In the genomic region with DNA sequence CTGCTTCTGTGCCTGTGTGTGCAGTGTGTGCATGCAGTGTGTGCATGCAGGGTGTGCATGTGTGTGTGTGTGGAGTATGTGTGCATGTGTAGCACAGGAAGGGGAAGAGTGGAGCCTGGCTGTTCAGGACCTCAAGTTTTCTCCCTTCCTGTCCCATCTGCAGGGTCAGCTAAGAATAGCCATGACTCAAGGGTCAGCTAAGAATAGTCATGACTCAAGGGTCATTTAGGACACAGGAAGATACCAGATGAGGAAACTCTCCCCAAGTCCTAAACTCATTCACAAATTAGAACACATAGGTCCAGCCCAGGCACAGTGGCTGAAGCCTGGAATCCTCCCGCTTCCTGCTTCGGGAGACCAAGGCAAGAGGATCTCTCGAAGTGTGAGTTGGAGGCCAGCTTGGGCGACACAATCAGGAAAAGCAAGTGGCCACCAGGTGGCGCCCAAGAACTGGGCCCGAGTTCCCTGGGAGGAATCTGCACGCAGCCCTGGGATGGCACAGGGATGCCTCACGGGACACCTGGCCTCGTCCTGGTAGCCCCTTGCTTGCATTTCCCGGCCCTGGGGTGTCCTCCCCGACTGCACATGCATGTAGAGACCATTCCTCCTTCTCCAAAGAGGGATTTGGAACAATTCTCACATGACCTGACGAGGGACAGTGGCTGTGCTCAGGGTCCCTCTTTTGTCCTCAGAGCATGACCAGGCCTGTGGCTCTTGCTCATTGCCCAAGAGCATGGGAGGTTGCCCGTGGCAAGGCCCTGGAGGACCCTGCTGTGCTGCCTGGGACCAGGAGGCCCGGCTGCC, we compare ENCODE assay signal across 8 cellular contexts. TPM values are rescaled to one million over a fixed set of nuclear protein-coding genes. Genes with fewer than 3 reads are reported as not detected.
DNase-seq lines count a peak whose midpoint lies in the region; ATAC-seq and TF ChIP-seq lines count a peak whose summit lies in the region.

No MANE protein-coding gene starts in this region.

- DNase-seq in EL (peak; percentile 55), GM23248 (peak; percentile 69), NCI-H146 treated with DMSO at 0.1 percent for 48 hours (lab: John Stamatoyannopoulos, UW; ENCODE audit: unreplicated experiment) (peak; percentile 16), choroid plexus epithelial cell (ENCODE audit: low read depth) (peak; percentile 53), mesenchymal stem cell (peak; percentile 82)
- DNase-seq in activated CD4-positive, CD25-positive, alpha-beta regulatory T cell treated with anti-CD3 and anti-CD28 coated beads, Interleukin-2, amount 50 U/mL, for 16 hours (ENCODE audit: low read depth, low spot score) = peak; percentile 47
- peak; percentile 91 for DNase-seq in stimulated activated CD8-positive, alpha-beta memory T cell treated with anti-CD3 and anti-CD28 coated beads, Interleukin-4, amount 100 ng/mL, for 48 hours

- H3K9ac ChIP-seq in GM23248 = no peak overlapping the region
- no peak overlapping the region for H3K9ac ChIP-seq in mesenchymal stem cell (ENCODE audit: low read length)

- in situ Hi-C loops in GM23248 (cut with MboI) = loop anchor here (10.0 kb wide), 1 partner anchor 319 kb away; no protein-coding TSS in a partner anchor

- H2AK5ac ChIP-seq in mesenchymal stem cell (ENCODE audit: low read length, severe bottlenecking) = no peak overlapping the region

- H3F3A ChIP-seq in GM23248 (ENCODE audit: insufficient read depth) = no peaks in the 10 kb centered on the region

- H3K4me2 ChIP-seq in GM23248 (ENCODE audit: unreplicated experiment) (no peak overlapping the region), mesenchymal stem cell (ENCODE audit: low read length, poor library complexity, severe bottlenecking) (no peak overlapping the region)

- H3K4me3 ChIP-seq in GM23248 (no peak overlapping the region), choroid plexus epithelial cell (ENCODE audit: low read depth, low read length) (no peak overlapping the region), mesenchymal stem cell (ENCODE audit: insufficient read depth in 1 of 2, low read depth in 1 of 2, low read length in 2 of 2) (peak overlapping the region in 1 of 2 experiments; percentile 5)

- WGBS in GM23248 (ENCODE audit: low coverage in 1 of 2, low lambda C conversion rate in 2 of 2, missing lambda C conversion rate in 2 of 2), 2 experiments = 33 to 40% methylated on average over 11 to 14 of the region's 14 CpGs
- 49% methylated on average over 14 of the region's 14 CpGs for WGBS in mesenchymal stem cell

- TF ChIP-seq CTCF in choroid plexus epithelial cell (conservative IDR thresholded peaks at IDR 0.05; ENCODE audit: low read depth, low read length) = peak; percentile 79

- no peak overlapping the region for H3K23ac ChIP-seq in mesenchymal stem cell (ENCODE audit: low read length in 2 of 2)

- no peaks in the 10 kb centered on the region for H3K36me3 ChIP-seq in GM23248 (ENCODE audit: low read depth)
- H3K36me3 ChIP-seq in mesenchymal stem cell (ENCODE audit: control insufficient read depth in 1 of 2, insufficient read depth in 2 of 2, low read depth in 1 of 2, low read length in 2 of 2) = no peaks in the 10 kb centered on the region

- H3K9me2 ChIP-seq in GM23248 (ENCODE audit: insufficient read depth) = no peaks in the 10 kb centered on the region

- H2BK12ac ChIP-seq in mesenchymal stem cell (ENCODE audit: low read length in 2 of 2) = no peak overlapping the region

- no peak overlapping the region for H4K8ac ChIP-seq in mesenchymal stem cell (ENCODE audit: low read length)

- H3K4me1 ChIP-seq in GM23248 (ENCODE audit: insufficient read depth) (no peaks in the 10 kb centered on the region), mesenchymal stem cell (ENCODE audit: control insufficient read depth, insufficient read depth, low read depth, low read length) (peaks cover 2% of the 10 kb centered on the region)

- H4K91ac ChIP-seq in mesenchymal stem cell (ENCODE audit: low read length) = no peak overlapping the region

- no peak overlapping the region for H2AFZ ChIP-seq in GM23248
- H2AFZ ChIP-seq in mesenchymal stem cell (ENCODE audit: low read depth, low read length) = no peak overlapping the region

- no peak overlapping the region for H3K4ac ChIP-seq in mesenchymal stem cell (ENCODE audit: low read depth in 1 of 2, low read length in 2 of 2)

- ATAC-seq in GM19467 (IDR thresholded peaks at IDR 0.05; ENCODE audit: unreplicated experiment) = no peak

- H3K14ac ChIP-seq in mesenchymal stem cell (ENCODE audit: low read length in 2 of 2) = no peak overlapping the region

- no peak overlapping the region for H2BK120ac ChIP-seq in mesenchymal stem cell (ENCODE audit: low read depth, low read length)

- H3K27ac ChIP-seq in GM23248 (no peak overlapping the region), mesenchymal stem cell (ENCODE audit: low read length, poor library complexity, severe bottlenecking) (no peak overlapping the region)

- H3K27me3 ChIP-seq in GM23248 (replicated peaks; ENCODE audit: insufficient read depth) (0 out of 2 replicates have a peak, but pooled peaks cover 6% of the 10 kb centered on the region), mesenchymal stem cell (ENCODE audit: control insufficient read depth in 1 of 2, insufficient read depth in 1 of 2, low read length in 2 of 2) (peaks cover 14 to 38% of the 10 kb centered on the region in 2 experiments)

- no peaks in the 10 kb centered on the region for H4K20me1 ChIP-seq in GM23248 (ENCODE audit: insufficient read depth)

- H3K79me2 ChIP-seq in GM23248 (ENCODE audit: insufficient read depth) = no peaks in the 10 kb centered on the region

- H3K18ac ChIP-seq in mesenchymal stem cell (ENCODE audit: low read depth in 1 of 2, low read length in 2 of 2) = peak overlapping the region in 1 of 2 experiments; percentile 22

- H2BK15ac ChIP-seq in mesenchymal stem cell (ENCODE audit: low read depth, poor library complexity, severe bottlenecking) = no peak overlapping the region

- no peak overlapping the region for H2BK5ac ChIP-seq in mesenchymal stem cell (ENCODE audit: low read depth, low read length, poor library complexity, severe bottlenecking)

- no peaks in the 10 kb centered on the region for H3K79me1 ChIP-seq in mesenchymal stem cell (replicated peaks; ENCODE audit: low read length, poor library complexity, severe bottlenecking)

- H3K9me3 ChIP-seq in GM23248 (ENCODE audit: low read depth) (no peaks in the 10 kb centered on the region), mesenchymal stem cell (ENCODE audit: control insufficient read depth, low read length) (no peaks in the 10 kb centered on the region)

RNA-seq across cellular contexts. Expression of a gene that starts 21.4 kb away (rescaled TPM):
- 86.5 and 106 TPM in 2 replicates for total RNA-seq in GM23248 (2014; rRNA removed; shearing (Covaris generic))
- polyA plus RNA-seq in GM23248 (2016; fragmentation: Nextera tagmentation; extraction: Ambion mirVana) = 27.5 and 27.7 TPM in 2 replicates
- 37.0 TPM for polyA plus RNA-seq in mesenchymal stem cell (2013, experiment 1 of 2)
- polyA plus RNA-seq in mesenchymal stem cell (2013, experiment 2 of 2) = 37.8 TPM

Comparison
In these comparisons a context has a peak if more than half of its experiments do, and no peak if none do; other contexts are left out.
1. DNase-seq: peak in every context shown above with its lines; median percentile 91 in stimulated activated CD8-positive, alpha-beta memory T cell treated with anti-CD3 and anti-CD28 coated beads, Interleukin-4, amount 100 ng/mL, for 48 hours; 82 in mesenchymal stem cell; 69 in GM23248; 55 in EL; 53 in choroid plexus epithelial cell; 47 in activated CD4-positive, CD25-positive, alpha-beta regulatory T cell treated with anti-CD3 and anti-CD28 coated beads, Interleukin-2, amount 50 U/mL, for 16 hours; 16 in NCI-H146 treated with DMSO at 0.1 percent for 48 hours.